8 cellular contexts compared by ENCODE assay signal in genomic region chr3:179146911-179147570, GRCh38. TPM values are rescaled to one million over a fixed set of nuclear protein-coding genes. Genes with fewer than 3 reads are reported as not detected.
A peak's percentile ranks its signal among the peaks of the same experiment; 100 is the strongest.
DNase-seq lines count a peak whose midpoint lies in the region; ATAC-seq, FAIRE-seq and TF ChIP-seq lines count a peak whose summit lies in the region.

No MANE protein-coding gene starts in this region.

- FAIRE-seq in endometrium (lab: Jason Lieb, UNC): peak; percentile 33

- H3K4me1 ChIP-seq in mesenchymal stem cell (ENCODE audit: control insufficient read depth, insufficient read depth, low read depth, low read length): peaks cover 3% of the 10 kb centered on the region

- peaks cover 2% of the 10 kb centered on the region for H3K79me1 ChIP-seq in mesenchymal stem cell (replicated peaks; ENCODE audit: low read length, poor library complexity, severe bottlenecking)

- H3K18ac ChIP-seq in mesenchymal stem cell (ENCODE audit: low read depth in 1 of 2, low read length in 2 of 2): peak overlapping the region in 1 of 2 experiments; percentile 33

- no peak overlapping the region for H3K23ac ChIP-seq in mesenchymal stem cell (ENCODE audit: low read length in 2 of 2)

- H3K9ac ChIP-seq in mesenchymal stem cell (ENCODE audit: low read length): peak overlapping the region; percentile 87

- H3K4me3 ChIP-seq in AG09309 (ENCODE audit: control insufficient read depth, low read depth, low read length): peak overlapping the region; percentile 86
- H3K4me3 ChIP-seq in GM12865 (ENCODE audit: low read depth, low read length): peak overlapping the region; percentile 82
- peak overlapping the region; percentile 64 to 86 for H3K4me3 ChIP-seq in mesenchymal stem cell (ENCODE audit: insufficient read depth in 1 of 2, low read depth in 1 of 2, low read length in 2 of 2)

- no peaks in the 10 kb centered on the region for H3K36me3 ChIP-seq in mesenchymal stem cell (ENCODE audit: control insufficient read depth in 1 of 2, insufficient read depth in 2 of 2, low read depth in 1 of 2, low read length in 2 of 2)

- no peak overlapping the region for H4K91ac ChIP-seq in mesenchymal stem cell (ENCODE audit: low read length)

- no peak overlapping the region for H3K4ac ChIP-seq in mesenchymal stem cell (ENCODE audit: low read depth in 1 of 2, low read length in 2 of 2)

- no peak overlapping the region for H2BK5ac ChIP-seq in mesenchymal stem cell (ENCODE audit: low read depth, low read length, poor library complexity, severe bottlenecking)

- no peak overlapping the region for H2AK5ac ChIP-seq in mesenchymal stem cell (ENCODE audit: low read length, severe bottlenecking)

- H2AFZ ChIP-seq in mesenchymal stem cell (ENCODE audit: low read depth, low read length): no peak overlapping the region

- TF ChIP-seq CTCF in AG09309 (IDR thresholded peaks at IDR 0.05; ENCODE audit: control insufficient read depth, insufficient read depth, low read depth, low read length, missing control alignments): peak; percentile 58
- peak; percentile 49 for TF ChIP-seq CTCF in GM12865 (IDR thresholded peaks at IDR 0.05; ENCODE audit: insufficient read depth, low read depth, low read length, missing control alignments)

- WGBS in mesenchymal stem cell: 10% methylated on average over 14 of the region's 18 CpGs

- H4K8ac ChIP-seq in mesenchymal stem cell (ENCODE audit: low read length): peak overlapping the region; percentile 77

- H3K27ac ChIP-seq in mesenchymal stem cell (ENCODE audit: low read length, poor library complexity, severe bottlenecking): no peak overlapping the region

- H3K9me3 ChIP-seq in mesenchymal stem cell (ENCODE audit: control insufficient read depth, low read length): no peaks in the 10 kb centered on the region

- peak overlapping the region; percentile 87 for H3K4me2 ChIP-seq in mesenchymal stem cell (ENCODE audit: low read length, poor library complexity, severe bottlenecking)

- H2BK120ac ChIP-seq in mesenchymal stem cell (ENCODE audit: low read depth, low read length): no peak overlapping the region

- H2BK15ac ChIP-seq in mesenchymal stem cell (ENCODE audit: low read depth, poor library complexity, severe bottlenecking): no peak overlapping the region

- H2BK12ac ChIP-seq in mesenchymal stem cell (ENCODE audit: low read length in 2 of 2): no peak overlapping the region

- H3K27me3 ChIP-seq in mesenchymal stem cell (ENCODE audit: control insufficient read depth in 1 of 2, insufficient read depth in 1 of 2, low read length in 2 of 2): no peaks in the 10 kb centered on the region

- peak; percentile 25 for ATAC-seq in HG02870 (IDR thresholded peaks at IDR 0.05; ENCODE audit: unreplicated experiment)

- no peak overlapping the region for H3K14ac ChIP-seq in mesenchymal stem cell (ENCODE audit: low read length in 2 of 2)

- DNase-seq in AG09309 (ENCODE audit: low read depth) (peak; percentile 25), GM12865 (ENCODE audit: low read depth) (peak; percentile 61), NCI-H1436 (lab: John Stamatoyannopoulos, UW) (peak; percentile 72), SW 1271 (lab: John Stamatoyannopoulos, UW) (peak; percentile 19 to 79), mesenchymal stem cell (peak; percentile 83), ureter (ENCODE audit: low spot score) (peak; percentile 44)

RNA-seq across cellular contexts. Expression of gene PIK3CA, which starts 1.1 kb away (rescaled TPM):
- 12.6 TPM for polyA plus RNA-seq in mesenchymal stem cell (2013, experiment 1 of 2)
- polyA plus RNA-seq in mesenchymal stem cell (2013, experiment 2 of 2): 14.7 TPM
- total RNA-seq in ureter: 22.5 TPM

Comparison
In these comparisons a context has a peak if more than half of its experiments do, and no peak if none do; other contexts are left out.
1. DNase-seq: peak in every context shown above with its lines; median percentile 83 in mesenchymal stem cell; 72 in NCI-H1436; 61 in GM12865; 49 in SW 1271; 44 in ureter; 25 in AG09309.